In the genomic region with DNA sequence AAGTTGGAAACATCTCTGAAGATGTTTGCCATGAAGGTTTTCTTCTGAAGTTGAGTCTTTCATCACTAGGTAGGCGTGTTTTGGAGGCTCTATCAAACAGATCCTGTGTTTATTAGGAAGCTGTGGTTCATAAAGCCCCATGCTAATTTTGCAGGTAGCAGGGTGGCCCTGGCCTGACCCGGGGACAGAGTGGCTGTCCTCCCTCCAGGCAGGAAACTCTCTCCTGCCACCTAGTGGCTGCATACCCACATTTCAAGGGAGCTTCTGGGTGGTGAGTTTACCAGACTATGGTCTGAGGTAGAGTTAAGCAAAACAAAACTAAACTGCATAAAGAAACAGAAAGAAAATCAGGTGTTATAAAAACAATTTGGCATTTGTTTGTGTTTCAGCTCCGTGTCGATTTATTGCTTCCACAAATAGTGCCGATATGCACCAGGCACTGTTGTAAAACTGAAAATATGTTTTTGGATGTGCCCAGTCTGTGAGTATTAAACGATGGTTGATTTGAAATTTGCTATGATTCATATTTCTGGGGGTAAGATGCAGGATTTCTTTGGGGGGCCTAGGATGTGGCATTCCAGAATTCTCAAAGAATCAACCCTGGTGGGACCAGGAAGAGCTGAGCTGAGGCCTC, we compare ENCODE assay signal across 8 cellular contexts. TPM values are rescaled to one million over a fixed set of nuclear protein-coding genes. Genes with fewer than 3 reads are reported as not detected.
DNase-seq lines count a peak whose midpoint lies in the region; ATAC-seq, FAIRE-seq and TF ChIP-seq lines count a peak whose summit lies in the region.

No MANE protein-coding gene starts in this region.

- H3K27ac ChIP-seq in AG04450 (ENCODE audit: low read depth, low read length), result no peak overlapping the region
- no peak overlapping the region for H3K27ac ChIP-seq in kidney (ENCODE audit: low read depth in 2 of 2, low read length in 2 of 2)

- FAIRE-seq in kidney (lab: Jason Lieb, UNC), result no peak

- H3K4me3 ChIP-seq in AG04450 (ENCODE audit: low read depth, low read length), result no peak overlapping the region
- H3K4me3 ChIP-seq in astrocyte of the cerebellum (ENCODE audit: low read depth, low read length), result no peak overlapping the region
- H3K4me3 ChIP-seq in kidney (ENCODE audit: low read length in 2 of 2), result no peak overlapping the region

- H3K36me3 ChIP-seq in kidney (ENCODE audit: control insufficient read depth in 1 of 2, insufficient read depth in 2 of 2, low read length in 2 of 2), result no peaks in the 10 kb centered on the region

- peak; percentile 62 for ATAC-seq in GM18873 (IDR thresholded peaks at IDR 0.05; ENCODE audit: low FRiP score, unreplicated experiment)

- TF ChIP-seq CTCF in AG04450 (IDR thresholded peaks at IDR 0.05; ENCODE audit: low read depth, low read length) (peak; percentile 64), astrocyte of the cerebellum (IDR thresholded peaks at IDR 0.05; ENCODE audit: low read depth, low read length, missing control alignments) (peak; percentile 35), kidney (IDR thresholded peaks at IDR 0.05; ENCODE audit: borderline replicate concordance, extremely low read depth, insufficient read depth) (peak; percentile 69)

- intact Hi-C loops in kidney (cut with DNase I), result no loop called here

- no peak overlapping the region for H3K9ac ChIP-seq in kidney (ENCODE audit: low read length in 2 of 2)

- CTCF ChIA-PET in AG04450 (lab: Charles Lee), result interaction anchor here (0.6 to 3.2 kb wide), 14 partner anchors 18 to 285 kb away, joined by 3 to 38 read pairs (median 4); a partner anchor contains a TSS

- H3K27me3 ChIP-seq in AG04450 (ENCODE audit: control insufficient read depth, insufficient read depth, low read length), result no peaks in the 10 kb centered on the region

- DNase-seq in AG04450 (ENCODE audit: low read depth, low spot score) (no peak), HT-29 (ENCODE audit: low spot score) (peak; percentile 72), T-helper 2 cell (peak in 4 of 5 experiments; percentile 23 to 68 (median 51)), astrocyte of the cerebellum (ENCODE audit: low read depth) (no peak), kidney (no peak), superior temporal gyrus (ENCODE audit: extremely low spot score) (no peak)
- DNase-seq in stimulated activated CD8-positive, alpha-beta memory T cell treated with anti-CD3 and anti-CD28 coated beads, Interleukin-12 subunit alpha, Interleukin-12 subunit beta, amount 100 ng/mL, for 1 hour (ENCODE audit: low read depth), result peak; percentile 42

- no peaks in the 10 kb centered on the region for H3K4me1 ChIP-seq in kidney (ENCODE audit: control insufficient read depth in 1 of 2, insufficient read depth in 1 of 2, low read depth in 1 of 2, low read length in 2 of 2)

- H3K9me3 ChIP-seq in AG04450 (ENCODE audit: control insufficient read depth, insufficient read depth, low read length) (no peaks in the 10 kb centered on the region), kidney (ENCODE audit: control insufficient read depth in 1 of 2, low read length in 2 of 2) (no peaks in the 10 kb centered on the region)

- in situ Hi-C loops in astrocyte of the cerebellum (cut with HindIII; ENCODE audit: low sequenced_read_pairs), result no loop called here

- POLR2A ChIA-PET in AG04450 (lab: Yijun Ruan, JAX), result no interaction called here

RNA-seq across cellular contexts. Expression of a gene that starts 26.0 kb away (rescaled TPM):
- polyA plus RNA-seq in AG04450 (2011; rRNA removed) (not detected in 2 replicates), kidney (ENCODE audit: insufficient read depth, low read depth, low replicate concordance) (not detected)
- polyA minus RNA-seq in AG04450 (2011; rRNA and poly(A)+ RNA removed), result not detected in 2 replicates
- total RNA-seq in HT-29 (2014; rRNA removed; shearing (Covaris generic)), result not detected in 2 replicates
- not detected for total RNA-seq in kidney

RNA-seq across cellular contexts. Expression of a gene that starts 48.4 kb away (rescaled TPM):
- polyA plus RNA-seq in AG04450 (2011; rRNA removed), result 2.3 and 2.4 TPM in 2 replicates
- polyA minus RNA-seq in AG04450 (2011; rRNA and poly(A)+ RNA removed), result 4.1 and 6.1 TPM in 2 replicates
- total RNA-seq in HT-29 (2014; rRNA removed; shearing (Covaris generic)), result 0.13 and 0.20 TPM in 2 replicates
- 2.9 TPM for total RNA-seq in kidney
- 0.56 TPM for polyA plus RNA-seq in kidney (ENCODE audit: insufficient read depth, low read depth, low replicate concordance)

Comparison
In these comparisons a context has a peak if more than half of its experiments do, and no peak if none do; other contexts are left out.
1. DNase-seq: peak in HT-29 (single experiment), T-helper 2 cell (4 of 5) and stimulated activated CD8-positive, alpha-beta memory T cell treated with anti-CD3 and anti-CD28 coated beads, Interleukin-12 subunit alpha, Interleukin-12 subunit beta, amount 100 ng/mL, for 1 hour (single experiment); none in AG04450 (single experiment), astrocyte of the cerebellum (single experiment), kidney (single experiment) and superior temporal gyrus (single experiment).
2. Peak in every context shown above with its lines, with median percentiles within 50 percentile points of each other: CTCF ChIP-seq.